Comparison of ENCODE assay signal across 7 cellular contexts in the genomic region with DNA sequence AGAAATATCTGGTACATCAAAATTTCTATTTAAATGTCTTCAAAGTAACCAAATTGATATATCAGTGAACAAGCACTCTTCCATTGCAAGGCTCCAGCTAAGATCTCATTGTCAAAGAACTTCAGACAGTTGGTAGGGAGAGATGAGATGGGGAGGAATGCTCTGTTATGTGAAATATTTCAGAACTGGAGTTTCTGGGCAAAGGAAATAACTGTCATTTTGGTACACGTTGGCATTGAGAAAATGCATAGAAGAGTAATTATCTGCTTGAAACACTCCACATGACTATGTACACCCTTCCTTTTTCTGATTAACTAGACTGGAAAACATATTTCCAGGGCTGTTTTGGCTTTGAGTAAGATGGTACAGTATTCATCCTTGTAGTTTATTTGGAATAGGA.
"Had no signal": no experiment of that assay in that cellular context is flagged by ENCODE, and none has a peak within 500 bp of the region (broad histone marks: within the 10 kb centered on the region; RNA-seq: fewer than 3 reads in every experiment).

No MANE protein-coding gene starts in this region.

- DNase-seq: H9, HCEC 1CT, KG1 had no signal

- H3K4me2 ChIP-seq: GM23338 had no signal

- H3K4me3 ChIP-seq: GM23338, K562 had no signal

- H3K9me3 Mint-ChIP-seq: GM23338, H9 had no signal

- H3K27ac ChIP-seq: HL-60 had no signal

- ATAC-seq: GM23338, HepG2, K562 had no signal

- H3K27ac Mint-ChIP-seq: GM23338, H9 had no signal

- H3K4me3 Mint-ChIP-seq: GM23338, H9 had no signal

- H2AFZ ChIP-seq: GM23338 had no signal
